In the genomic region with DNA sequence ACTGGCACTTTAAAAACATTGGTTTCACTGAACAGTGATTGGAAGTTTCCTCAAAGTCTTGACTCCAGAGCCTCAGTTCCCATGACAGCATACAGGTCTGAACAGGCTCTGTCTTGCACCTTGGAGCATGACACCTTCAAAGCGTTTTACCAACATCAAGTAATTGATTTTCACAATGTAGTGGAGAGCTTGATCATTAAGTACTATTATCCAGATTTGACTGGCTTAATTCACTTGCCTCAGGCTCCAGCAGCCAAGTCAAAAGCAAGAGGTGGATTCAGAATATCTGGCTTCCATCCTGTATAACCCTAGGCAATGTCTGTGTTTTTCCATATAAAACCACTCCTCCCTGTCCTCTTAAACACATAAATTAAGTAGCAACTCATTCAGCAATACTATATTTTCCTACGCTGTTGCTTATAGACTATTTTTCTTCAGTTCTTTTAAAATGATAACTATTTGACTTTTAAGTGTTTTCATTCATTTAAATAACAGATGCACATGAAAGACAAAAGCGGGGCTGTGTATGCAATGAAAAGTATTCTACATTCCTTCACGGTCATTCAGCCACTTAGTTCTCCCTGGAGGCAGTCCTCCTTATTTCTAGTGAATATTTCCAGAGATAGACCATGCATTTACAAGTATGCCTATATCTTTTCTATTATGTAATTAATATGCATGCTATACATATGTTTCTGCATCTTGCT, we compare ENCODE assay signal across 28 cellular contexts.
DNase-seq lines count a peak whose midpoint lies in the region; ATAC-seq, FAIRE-seq and TF ChIP-seq lines count a peak whose summit lies in the region.
"Had no signal": no experiment of that assay in that cellular context is flagged by ENCODE, and none has a peak within 500 bp of the region (broad histone marks: within the 10 kb centered on the region; RNA-seq: fewer than 3 reads in every experiment).

No MANE protein-coding gene starts in this region.

- H3K27me3 Mint-ChIP-seq in activated CD4-positive, alpha-beta T cell treated with anti-CD3 and anti-CD28 coated beads for 36 hours: peaks cover 3% of the 10 kb centered on the region
- H3K27me3 Mint-ChIP-seq: CD4-positive, CD25-positive, alpha-beta regulatory T cell had no signal

- TF ChIP-seq RAD21 in K562 (CRISPR knock-in tag; conservative IDR thresholded peaks at IDR 0.05 in 1 of 2, IDR thresholded peaks at IDR 0.05 in 1 of 2): no peak

- H3K9me1 ChIP-seq in K562 (ENCODE audit: control insufficient read depth, insufficient read depth, low read length) (no peaks in the 10 kb centered on the region), keratinocyte (ENCODE audit: control insufficient read depth, extremely low read depth, insufficient read depth, low read length) (no peaks in the 10 kb centered on the region)

- no peak overlapping the region for H3K4me2 ChIP-seq in K562 (ENCODE audit: insufficient read depth, low read length)
- peak overlapping the region; percentile 55 for H3K4me2 ChIP-seq in keratinocyte (ENCODE audit: control insufficient read depth, extremely low read depth, insufficient read depth, low read depth, low read length)
- H3K4me2 ChIP-seq: KMS-11 had no signal

- H3K27ac ChIP-seq in A673 (ENCODE audit: low read depth, low read length, poor library complexity, severe bottlenecking): no peak overlapping the region
- no peak overlapping the region for H3K27ac ChIP-seq in K562 (ENCODE audit: extremely low read depth, low read depth, low read length)
- H3K27ac ChIP-seq in keratinocyte (ENCODE audit: control insufficient read depth, insufficient read depth, low read length): peak overlapping the region; percentile 38
- no peak overlapping the region for H3K27ac ChIP-seq in Peyer's patch
- H3K27ac ChIP-seq: brain microvascular endothelial cell, KMS-11, right lobe of liver, stomach, vagina had no signal

- no peaks in the 10 kb centered on the region for H3K36me3 Mint-ChIP-seq in activated CD4-positive, alpha-beta T cell treated with anti-CD3 and anti-CD28 coated beads for 36 hours (ENCODE audit: low read depth)
- H3K36me3 Mint-ChIP-seq: activated CD4-positive, alpha-beta memory T cell treated with anti-CD3 and anti-CD28 coated beads for 36 hours; CD4-positive, CD25-positive, alpha-beta regulatory T cell had no signal

- intact Hi-C loops in A673 (cut with micrococcal nuclease; ENCODE audit: unreplicated experiment): no loop called here
- intact Hi-C loops in K562 (cut with micrococcal nuclease): no loop called here
- intact Hi-C loops in activated CD4-positive, alpha-beta T cell treated with anti-CD3 and anti-CD28 coated beads for 36 hours (cut with DNase I, micrococcal nuclease): no loop called here

- no peak for TF ChIP-seq EP300 in K562 (IDR thresholded peaks at IDR 0.05; ENCODE audit: low read length)

- H3K36me3 ChIP-seq in A673 (ENCODE audit: insufficient read depth, low read length, poor library complexity, severe bottlenecking): no peaks in the 10 kb centered on the region
- H3K36me3 ChIP-seq in K562 (ENCODE audit: control insufficient read depth, insufficient read depth, low read length): no peaks in the 10 kb centered on the region
- H3K36me3 ChIP-seq in keratinocyte (ENCODE audit: control insufficient read depth in 2 of 2, extremely low read depth in 1 of 2, insufficient read depth in 2 of 2, low read length in 2 of 2): no peaks in the 10 kb centered on the region
- H3K36me3 ChIP-seq in Peyer's patch: no peaks in the 10 kb centered on the region
- H3K36me3 ChIP-seq: brain microvascular endothelial cell, right lobe of liver, stomach, vagina had no signal

- POLR2A ChIA-PET in A673 (lab: Charles Lee; ENCODE audit: low non-redundant PET): no interaction called here
- POLR2A ChIA-PET in K562 (lab: Yijun Ruan, JAX): no interaction called here
- POLR2A ChIA-PET in activated CD4-positive, alpha-beta T cell treated with anti-CD3 and anti-CD28 coated beads for 36 hours (lab: Charles Lee): no interaction called here

- no peak overlapping the region for H3K27ac Mint-ChIP-seq in activated CD4-positive, alpha-beta T cell treated with anti-CD3 and anti-CD28 coated beads for 36 hours
- H3K27ac Mint-ChIP-seq: activated CD4-positive, alpha-beta memory T cell treated with anti-CD3 and anti-CD28 coated beads for 36 hours; CD4-positive, CD25-positive, alpha-beta regulatory T cell; T-helper 1 cell treated with Interleukin-12 subunit alpha and Interleukin-12 subunit beta and Interleukin-4 antibody, amounts not matched to agents 30 μg/mL and 1 μg/mL, for 36 hours had no signal

- H4K20me1 ChIP-seq in K562 (replicated peaks; ENCODE audit: control insufficient read depth, insufficient read depth, low read length): no peaks in the 10 kb centered on the region
- H4K20me1 ChIP-seq in keratinocyte (ENCODE audit: control insufficient read depth, extremely low read depth, insufficient read depth, low read length): no peaks in the 10 kb centered on the region

- no TSS peak for BruUV-seq in A673 (replicated peaks; lab: Mats Ljungman, UMichigan)
- BruUV-seq in K562 (replicated peaks; lab: Mats Ljungman, UMichigan): no TSS peak

- 18% methylated on average over 4 of the region's 4 CpGs for WGBS in K562 (ENCODE audit: insufficient coverage, low coverage, missing lambda C conversion rate)

- H2AFZ ChIP-seq in K562 (ENCODE audit: low read depth, low read length): no peak overlapping the region
- no peak overlapping the region for H2AFZ ChIP-seq in keratinocyte (ENCODE audit: control insufficient read depth, low read length)

- CTCF ChIA-PET in A673 (lab: Charles Lee): no interaction called here
- CTCF ChIA-PET in K562 (lab: Yijun Ruan, JAX; ENCODE audit: low intra/inter-chr PET ratio): no interaction called here
- CTCF ChIA-PET in activated CD4-positive, alpha-beta T cell treated with anti-CD3 and anti-CD28 coated beads for 36 hours (lab: Charles Lee): no interaction called here

- no peak overlapping the region for H3K4me3 Mint-ChIP-seq in activated CD4-positive, alpha-beta T cell treated with anti-CD3 and anti-CD28 coated beads for 36 hours
- H3K4me3 Mint-ChIP-seq: activated CD4-positive, alpha-beta memory T cell treated with anti-CD3 and anti-CD28 coated beads for 36 hours; CD4-positive, CD25-positive, alpha-beta regulatory T cell; T-helper 1 cell treated with Interleukin-12 subunit alpha and Interleukin-12 subunit beta and Interleukin-4 antibody, amounts not matched to agents 30 μg/mL and 1 μg/mL, for 36 hours had no signal

- no peaks in the 10 kb centered on the region for H3K4me1 Mint-ChIP-seq in activated CD4-positive, alpha-beta T cell treated with anti-CD3 and anti-CD28 coated beads for 36 hours

- DNase-seq in A673 (ENCODE audit: low spot score) (peak; percentile 22), NCI-H1105 (lab: John Stamatoyannopoulos, UW) (peak; percentile 35), K562 (ENCODE audit: extremely low read depth in 1 of 4, low spot score in 3 of 4) (no peak), keratinocyte (ENCODE audit: low read depth, low spot score) (peak; percentile 87), amygdala (lab: John Stamatoyannopoulos, UW) (no peak), Peyer's patch (no peak), D721Med (ENCODE audit: insufficient read length, low spot score) (no peak)
- no peak for DNase-seq in activated CD4-positive, alpha-beta T cell treated with anti-CD3 and anti-CD28 coated beads for 36 hours
- DNase-seq: activated CD4-positive, alpha-beta memory T cell treated with anti-CD3 and anti-CD28 coated beads for 36 hours; activated CD4-positive, CD25-positive, alpha-beta regulatory T cell treated with anti-CD3 and anti-CD28 coated beads, Interleukin-2, amount 50 U/mL, for 72 hours; activated naive CD4-positive, alpha-beta T cell treated with Interleukin-2 at 50 U/mL for 16 hours; brain microvascular endothelial cell; CD4-positive, CD25-positive, alpha-beta regulatory T cell; hypothalamus; MM.1S; NCI-H1417 treated with DMSO at 0.1 percent for 48 hours; NCI-H2081; NCI-H748 treated with DMSO at 0.1 percent for 48 hours; posterior cingulate gyrus; right lobe of liver; stomach had no signal

- H3K4me3 ChIP-seq in A673 (ENCODE audit: low read depth, low read length, poor library complexity, severe bottlenecking) (no peak overlapping the region), K562 (no peak overlapping the region), keratinocyte (ENCODE audit: control insufficient read depth in 2 of 3, extremely low read depth in 1 of 3, insufficient read depth in 2 of 3, low read depth in 1 of 3, low read length in 3 of 3) (peak overlapping the region in 2 of 3 experiments; percentile 1 to 22), Peyer's patch (no peak overlapping the region)
- H3K4me3 ChIP-seq: right lobe of liver, stomach, vagina had no signal

- no peak overlapping the region for H3K9ac ChIP-seq in K562 (ENCODE audit: insufficient read depth in 1 of 2, low read depth in 2 of 2, low read length in 2 of 2)
- peak overlapping the region; percentile 26 for H3K9ac ChIP-seq in keratinocyte (ENCODE audit: control insufficient read depth, extremely low read depth, insufficient read depth, low read length)
- H3K9ac ChIP-seq: KMS-11 had no signal

- TF ChIP-seq CTCF in A673 (conservative IDR thresholded peaks at IDR 0.05; ENCODE audit: low read depth, low read length) (no peak), K562 (IDR thresholded peaks at IDR 0.05 in 2 of 3, conservative IDR thresholded peaks at IDR 0.05 in 1 of 3; ENCODE audit: insufficient read depth in 2 of 3, low read depth in 1 of 3, low read length in 3 of 3) (no peak), keratinocyte (optimal IDR thresholded peaks at IDR 0.05 in 1 of 3, IDR thresholded peaks at IDR 0.05 in 1 of 3, conservative IDR thresholded peaks at IDR 0.05 in 1 of 3; ENCODE audit: extremely low read depth in 1 of 3, insufficient read depth in 2 of 3, low read length in 3 of 3) (no peak), Peyer's patch (IDR thresholded peaks at IDR 0.05) (no peak), D721Med (IDR thresholded peaks at IDR 0.05; ENCODE audit: insufficient read depth, missing control alignments) (no peak)

- ATAC-seq in K562: no peak
- ATAC-seq in activated CD4-positive, alpha-beta T cell treated with anti-CD3 and anti-CD28 coated beads for 36 hours: no peak
- ATAC-seq: left lobe of liver, right lobe of liver had no signal

- dilution Hi-C loops in keratinocyte (cut with MboI; ENCODE audit: extremely low pct_ligation_motif_present, low sequenced_read_pairs): no loop called here

- H3K4me1 ChIP-seq in A673 (ENCODE audit: insufficient read depth, low read length, poor library complexity, severe bottlenecking) (no peaks in the 10 kb centered on the region), K562 (replicated peaks in 1 of 2; ENCODE audit: control insufficient read depth in 2 of 2, insufficient read depth in 2 of 2, low read length in 2 of 2) (no peaks in the 10 kb centered on the region), keratinocyte (ENCODE audit: control insufficient read depth, extremely low read depth, insufficient read depth, low read length) (peaks cover 68% of the 10 kb centered on the region), Peyer's patch (no peaks in the 10 kb centered on the region)
- H3K4me1 ChIP-seq: right lobe of liver, stomach had no signal

- in situ Hi-C loops in K562 (cut with MboI): no loop called here

- no peak for TF ChIP-seq POLR2A in K562 (conservative IDR thresholded peaks at IDR 0.05)
- TF ChIP-seq POLR2A in Peyer's patch (IDR thresholded peaks at IDR 0.05): no peak

- no peaks in the 10 kb centered on the region for H3K79me2 ChIP-seq in K562 (ENCODE audit: control insufficient read depth, insufficient read depth, low read length)
- H3K79me2 ChIP-seq in keratinocyte (ENCODE audit: control insufficient read depth, insufficient read depth, low read length): no peaks in the 10 kb centered on the region

- FAIRE-seq in K562 (lab: Jason Lieb, UNC) (no peak), keratinocyte (lab: Jason Lieb, UNC) (peak; percentile 96), D721Med (lab: Jason Lieb, UNC) (no peak)
- FAIRE-seq: endothelial cell of umbilical vein, H1, TTC549 had no signal

- H3K27me3 ChIP-seq in A673 (replicated peaks; ENCODE audit: insufficient read depth, low read depth, low read length, poor library complexity) (no peaks in the 10 kb centered on the region), K562 (ENCODE audit: control insufficient read depth in 2 of 2, insufficient read depth in 2 of 2, low read length in 2 of 2) (0 out of 5 replicates have a peak, but pooled peaks cover 0 to 4% of the 10 kb centered on the region in 2 experiments), keratinocyte (ENCODE audit: control insufficient read depth, extremely low read depth, insufficient read depth, low read length) (no peaks in the 10 kb centered on the region), Peyer's patch (no peaks in the 10 kb centered on the region)
- H3K27me3 ChIP-seq: brain microvascular endothelial cell, right lobe of liver, stomach, vagina had no signal

- no peaks in the 10 kb centered on the region for H3K9me3 Mint-ChIP-seq in activated CD4-positive, alpha-beta T cell treated with anti-CD3 and anti-CD28 coated beads for 36 hours (ENCODE audit: low read depth)
- H3K9me3 Mint-ChIP-seq: activated CD4-positive, alpha-beta memory T cell treated with anti-CD3 and anti-CD28 coated beads for 36 hours; T-helper 1 cell treated with Interleukin-12 subunit alpha and Interleukin-12 subunit beta and Interleukin-4 antibody, amounts not matched to agents 30 μg/mL and 1 μg/mL, for 36 hours had no signal

- no peaks in the 10 kb centered on the region for H3K9me3 ChIP-seq in A673 (ENCODE audit: low read depth, low read length, poor library complexity, severe bottlenecking)
- H3K9me3 ChIP-seq in K562 (replicated peaks; ENCODE audit: control insufficient read depth, insufficient read depth, low read depth, low read length): no peaks in the 10 kb centered on the region
- H3K9me3 ChIP-seq in keratinocyte (ENCODE audit: control insufficient read depth, low read depth, low read length): no peaks in the 10 kb centered on the region
- H3K9me3 ChIP-seq in Peyer's patch: no peaks in the 10 kb centered on the region
- H3K9me3 ChIP-seq: right lobe of liver, stomach, vagina had no signal

Comparison
In these comparisons a context has a peak if more than half of its experiments do, and no peak if none do; other contexts are left out.
1. DNase-seq: peak in A673 (single experiment), NCI-H1105 (single experiment) and keratinocyte (single experiment); none in K562 (0 of 4), amygdala (0 of 56), Peyer's patch (0 of 3), activated CD4-positive, alpha-beta T cell treated with anti-CD3 and anti-CD28 coated beads for 36 hours (single experiment) and D721Med (single experiment).
2. H3K4me3 ChIP-seq: peak in keratinocyte (2 of 3); none in A673 (single experiment), K562 (single experiment) and Peyer's patch (0 of 4).